In genomic region chr9:77764894-77765780, GRCh38 we compare ENCODE assay signal across 9 cellular contexts.
DNase-seq lines count a peak whose midpoint lies in the region; ATAC-seq lines count a peak whose summit lies in the region.
"Had no signal": no experiment of that assay in that cellular context is flagged by ENCODE, and none has a peak within 500 bp of the region (broad histone marks: within the 10 kb centered on the region; RNA-seq: fewer than 3 reads in every experiment).

No MANE protein-coding gene starts in this region.

- H3K36me3 Mint-ChIP-seq in activated T-helper 17 cell treated with anti-CD3 and anti-CD28 coated beads, Interleukin-2, amount 50 U/mL, for 72 hours (ENCODE audit: low read depth), result peaks cover 3% of the 10 kb centered on the region

- DNase-seq in AML-193 (lab: John Stamatoyannopoulos, UW) (peak; percentile 38 to 63), left lobe of liver (ENCODE audit: low spot score) (no peak), hypothalamus (lab: John Stamatoyannopoulos, UW) (no peak)
- DNase-seq in Jurkat, Clone E6-1 (ENCODE audit: low read depth, low spot score), result peak; percentile 41

- no peaks in the 10 kb centered on the region for H3K9me3 Mint-ChIP-seq in activated T-helper 17 cell treated with anti-CD3 and anti-CD28 coated beads, Interleukin-2, amount 50 U/mL, for 72 hours

- H3K4me3 ChIP-seq in Jurkat, Clone E6-1 (ENCODE audit: low read length), result no peak overlapping the region
- H3K4me3 ChIP-seq: skin epidermis had no signal

- no peaks in the 10 kb centered on the region for H3K27me3 Mint-ChIP-seq in activated T-helper 17 cell treated with anti-CD3 and anti-CD28 coated beads, Interleukin-2, amount 50 U/mL, for 72 hours

- peaks cover 5% of the 10 kb centered on the region for H3K4me1 Mint-ChIP-seq in activated T-helper 17 cell treated with anti-CD3 and anti-CD28 coated beads, Interleukin-2, amount 50 U/mL, for 72 hours

- ATAC-seq in activated T-helper 17 cell treated with anti-CD3 and anti-CD28 coated beads, Interleukin-2, amount 50 U/mL, for 72 hours (replicated peaks), result no peak
- ATAC-seq in left lobe of liver (peak; percentile 70), HG03139 (IDR thresholded peaks at IDR 0.05; ENCODE audit: unreplicated experiment) (no peak), GM21619 (IDR thresholded peaks at IDR 0.05; ENCODE audit: unreplicated experiment) (no peak), GM18873 (IDR thresholded peaks at IDR 0.05; ENCODE audit: low FRiP score, unreplicated experiment) (no peak)

- H3K4me3 Mint-ChIP-seq in activated T-helper 17 cell treated with anti-CD3 and anti-CD28 coated beads, Interleukin-2, amount 50 U/mL, for 72 hours, result no peak overlapping the region

- H3K27ac Mint-ChIP-seq in activated T-helper 17 cell treated with anti-CD3 and anti-CD28 coated beads, Interleukin-2, amount 50 U/mL, for 72 hours, result peak overlapping the region; percentile 70

Comparison
In these comparisons a context has a peak if more than half of its experiments do, and no peak if none do; other contexts are left out.
1. DNase-seq: peak in AML-193 (2 of 2) and Jurkat, Clone E6-1 (single experiment); none in left lobe of liver (single experiment) and hypothalamus (0 of 51).